Comparison of ENCODE assay signal across 13 cellular contexts in genomic region chr4:98150092-98150761, GRCh38. TPM values are rescaled to one million over a fixed set of nuclear protein-coding genes. Genes with fewer than 3 reads are reported as not detected.
DNase-seq lines count a peak whose midpoint lies in the region; ATAC-seq and TF ChIP-seq lines count a peak whose summit lies in the region.
"Had no signal": no experiment of that assay in that cellular context is flagged by ENCODE, and none has a peak within 500 bp of the region (broad histone marks: within the 10 kb centered on the region; RNA-seq: fewer than 3 reads in every experiment).

No MANE protein-coding gene starts in this region.

- peaks cover 11% of the 10 kb centered on the region for H3K4me1 ChIP-seq in RWPE2 (ENCODE audit: insufficient read depth, poor library complexity, severe bottlenecking)
- H3K4me1 ChIP-seq: parathyroid adenoma had no signal

- no peaks in the 10 kb centered on the region for H3K9me3 Mint-ChIP-seq in natural killer cell
- no peaks in the 10 kb centered on the region for H3K9me3 Mint-ChIP-seq in natural killer cell treated with Interleukin-12 subunit alpha and Interleukin-12 subunit beta and Interleukin-15 and Interleukin-18, amount 100 ng/mL, for 72 hours
- H3K9me3 Mint-ChIP-seq: central memory CD8-positive, alpha-beta T cell; T-cell had no signal

- H3K4me3 Mint-ChIP-seq in natural killer cell: no peak overlapping the region
- H3K4me3 Mint-ChIP-seq in natural killer cell treated with Interleukin-12 subunit alpha and Interleukin-12 subunit beta and Interleukin-15 and Interleukin-18, amount 100 ng/mL, for 72 hours: no peak overlapping the region
- H3K4me3 Mint-ChIP-seq: central memory CD8-positive, alpha-beta T cell; T-cell had no signal

- no peak overlapping the region for H3K27ac Mint-ChIP-seq in natural killer cell
- no peak overlapping the region for H3K27ac Mint-ChIP-seq in natural killer cell treated with Interleukin-12 subunit alpha and Interleukin-12 subunit beta and Interleukin-15 and Interleukin-18, amount 100 ng/mL, for 72 hours
- H3K27ac Mint-ChIP-seq: T-cell had no signal

- TF ChIP-seq CTCF in natural killer cell (IDR thresholded peaks at IDR 0.05): peak; percentile 51
- peak; percentile 60 for TF ChIP-seq CTCF in RWPE2 (IDR thresholded peaks at IDR 0.05; ENCODE audit: poor library complexity, severe bottlenecking)
- TF ChIP-seq CTCF in fibroblast of pulmonary artery (IDR thresholded peaks at IDR 0.05; ENCODE audit: low read length, missing control alignments): peak; percentile 12

- no peaks in the 10 kb centered on the region for H3K27me3 ChIP-seq in RWPE2 (ENCODE audit: insufficient read depth, poor library complexity, severe bottlenecking)

- no peaks in the 10 kb centered on the region for H3K27me3 Mint-ChIP-seq in natural killer cell (ENCODE audit: low read depth in 2 of 2)
- peaks cover 0 to 2% of the 10 kb centered on the region in 2 donors for H3K27me3 Mint-ChIP-seq in natural killer cell treated with Interleukin-12 subunit alpha and Interleukin-12 subunit beta and Interleukin-15 and Interleukin-18, amount 100 ng/mL, for 72 hours
- H3K27me3 Mint-ChIP-seq: central memory CD8-positive, alpha-beta T cell; T-cell had no signal

- H3K4me3 ChIP-seq in RWPE2 (ENCODE audit: severe bottlenecking) (no peak overlapping the region), fibroblast of pulmonary artery (replicated peaks; ENCODE audit: low read depth, low read length) (no peak overlapping the region)

- no peak overlapping the region for H3K27ac ChIP-seq in RWPE2 (ENCODE audit: poor library complexity, severe bottlenecking)
- H3K27ac ChIP-seq: parathyroid adenoma had no signal

- no peaks in the 10 kb centered on the region for H3K9me3 ChIP-seq in RWPE2 (ENCODE audit: severe bottlenecking)

- H3K4me1 Mint-ChIP-seq in natural killer cell: peaks cover 0 to 9% of the 10 kb centered on the region in 2 donors
- H3K4me1 Mint-ChIP-seq in natural killer cell treated with Interleukin-12 subunit alpha and Interleukin-12 subunit beta and Interleukin-15 and Interleukin-18, amount 100 ng/mL, for 72 hours (ENCODE audit: low read depth in 2 of 2): peaks cover 3 to 11% of the 10 kb centered on the region in 2 donors

- H3K36me3 ChIP-seq in RWPE2 (ENCODE audit: low read depth): no peaks in the 10 kb centered on the region

- H3K36me3 Mint-ChIP-seq in natural killer cell: no peaks in the 10 kb centered on the region
- H3K36me3 Mint-ChIP-seq in natural killer cell treated with Interleukin-12 subunit alpha and Interleukin-12 subunit beta and Interleukin-15 and Interleukin-18, amount 100 ng/mL, for 72 hours: no peaks in the 10 kb centered on the region
- H3K36me3 Mint-ChIP-seq: T-cell had no signal

- intact Hi-C loops in natural killer cell (cut with micrococcal nuclease): loop anchor here (2.0 to 10.0 kb wide), 4 partner anchors 297 to 1257 kb away; no protein-coding TSS in a partner anchor
- intact Hi-C loops in posterior vena cava (cut with DNase I): no loop called here

- ATAC-seq in natural killer cell (no peak), RWPE2 (ENCODE audit: low read depth) (no peak), HG02610 (IDR thresholded peaks at IDR 0.05; ENCODE audit: unreplicated experiment) (no peak), HG02973 (IDR thresholded peaks at IDR 0.05; ENCODE audit: unreplicated experiment) (no peak)
- no peak for ATAC-seq in natural killer cell treated with Interleukin-12 subunit alpha and Interleukin-12 subunit beta and Interleukin-15 and Interleukin-18, amount 100 ng/mL, for 72 hours
- ATAC-seq: T-cell had no signal

- DNase-seq in natural killer cell: no peak
- DNase-seq in natural killer cell treated with Interleukin-12 subunit alpha and Interleukin-12 subunit beta and Interleukin-15 and Interleukin-18, amount 100 ng/mL, for 72 hours (ENCODE audit: low spot score): no peak
- DNase-seq in RWPE2 (ENCODE audit: low spot score): no peak
- peak; percentile 44 for DNase-seq in fibroblast of pulmonary artery (ENCODE audit: low read depth)
- DNase-seq in posterior vena cava (ENCODE audit: low spot score): no peak
- DNase-seq in stimulated activated CD4-positive, alpha-beta T cell treated with anti-CD3 and anti-CD28 coated beads, Interleukin-4, amount 100 ng/mL, for 4 hours: no peak
- DNase-seq: COR-L47, NCI-H226, T-cell had no signal

RNA-seq across cellular contexts. Expression of gene STPG2, which starts 7.0 kb away (rescaled TPM):
- total RNA-seq in natural killer cell: under 1 TPM in 1 of 3 donors, not detected in 2; 0.23 TPM
- not detected for total RNA-seq in natural killer cell treated with Interleukin-12 subunit alpha and Interleukin-12 subunit beta and Interleukin-15 and Interleukin-18, amount 100 ng/mL, for 72 hours
- under 1 TPM; 0.19 to 0.24 TPM for total RNA-seq in posterior vena cava
